Comparison of ENCODE assay signal across 12 cellular contexts in genomic region chr6:38436726-38437465, GRCh38.
DNase-seq lines count a peak whose midpoint lies in the region; ATAC-seq and TF ChIP-seq lines count a peak whose summit lies in the region.
"Had no signal": no experiment of that assay in that cellular context is flagged by ENCODE, and none has a peak within 500 bp of the region (broad histone marks: within the 10 kb centered on the region; RNA-seq: fewer than 3 reads in every experiment).

No MANE protein-coding gene starts in this region.

- H3K27ac Mint-ChIP-seq in activated T-cell treated with anti-CD3 and anti-CD28 coated beads, Interleukin-2, amount 50 U/mL, for 72 hours: no peak overlapping the region
- H3K27ac Mint-ChIP-seq: activated naive CD8-positive, alpha-beta T cell treated with anti-CD3 and anti-CD28 coated beads, Interleukin-2, amount 10 ng/mL, durations not matched to agents 7 days and 5 days; B cell had no signal

- no peaks in the 10 kb centered on the region for H3K27me3 Mint-ChIP-seq in activated T-cell treated with anti-CD3 and anti-CD28 coated beads, Interleukin-2, amount 50 U/mL, for 72 hours (ENCODE audit: low read depth)
- H3K27me3 Mint-ChIP-seq: activated naive CD8-positive, alpha-beta T cell treated with anti-CD3 and anti-CD28 coated beads, Interleukin-2, amount 10 ng/mL, durations not matched to agents 7 days and 5 days; B cell had no signal

- peaks cover 2% of the 10 kb centered on the region for H3K4me1 ChIP-seq in fibroblast of lung (ENCODE audit: control insufficient read depth, extremely low read depth, insufficient read depth, low read length)

- peaks cover 0 to 3% of the 10 kb centered on the region in 2 donors for H3K36me3 Mint-ChIP-seq in activated T-cell treated with anti-CD3 and anti-CD28 coated beads, Interleukin-2, amount 50 U/mL, for 72 hours (ENCODE audit: insufficient read depth in 2 of 2)

- no peak overlapping the region for H3K4me3 Mint-ChIP-seq in activated T-cell treated with anti-CD3 and anti-CD28 coated beads, Interleukin-2, amount 50 U/mL, for 72 hours
- H3K4me3 Mint-ChIP-seq: activated naive CD8-positive, alpha-beta T cell treated with anti-CD3 and anti-CD28 coated beads, Interleukin-2, amount 10 ng/mL, durations not matched to agents 7 days and 5 days; B cell had no signal

- H3K36me3 ChIP-seq in fibroblast of lung (ENCODE audit: control insufficient read depth, insufficient read depth, low read length): no peaks in the 10 kb centered on the region

- peaks cover 35% of the 10 kb centered on the region for H3K4me1 Mint-ChIP-seq in activated T-cell treated with anti-CD3 and anti-CD28 coated beads, Interleukin-2, amount 50 U/mL, for 72 hours (ENCODE audit: low read depth)

- H3K27ac ChIP-seq in RWPE1 (no peak overlapping the region), fibroblast of lung (ENCODE audit: insufficient read depth, low read length) (no peak overlapping the region)

- no peaks in the 10 kb centered on the region for H3K9me3 ChIP-seq in fibroblast of lung (ENCODE audit: control insufficient read depth, insufficient read depth, low read depth, low read length)

- H3K4me3 ChIP-seq in fibroblast of lung (replicated peaks in 1 of 4; ENCODE audit: control extremely low read depth in 1 of 4, insufficient read depth in 1 of 4, low read depth in 3 of 4, low read length in 4 of 4): no peak overlapping the region

- CTCF ChIA-PET in RWPE1 (lab: Yijun Ruan, JAX): interaction anchor here (0.6 kb wide), 1 partner anchor 402 kb away, joined by 3 read pairs; no protein-coding TSS in a partner anchor

- TF ChIP-seq CTCF in RWPE1 (conservative IDR thresholded peaks at IDR 0.05; ENCODE audit: low read depth) (no peak), fibroblast of lung (conservative IDR thresholded peaks at IDR 0.05 in 1 of 2, IDR thresholded peaks at IDR 0.05 in 1 of 2; ENCODE audit: low read depth in 1 of 2, low read length in 2 of 2) (no peak)

- H3K9ac ChIP-seq in fibroblast of lung (ENCODE audit: insufficient read depth, low read length): no peak overlapping the region

- DNase-seq in activated T-cell treated with anti-CD3 and anti-CD28 coated beads, Interleukin-2, amount 50 U/mL, for 72 hours: peak; percentile 1 to 5
- DNase-seq in activated T-cell treated with anti-CD3 and anti-CD28 coated beads, Interleukin-2, amount 50 U/mL, for 1 hour: no peak
- DNase-seq in RWPE1 (ENCODE audit: low spot score): peak; percentile 68
- peak; percentile 62 to 78 for DNase-seq in fibroblast of lung (ENCODE audit: low read depth in 2 of 2)
- peak; percentile 52 for DNase-seq in superior temporal gyrus (ENCODE audit: extremely low spot score)
- no peak for DNase-seq in NCI-H1048 (lab: John Stamatoyannopoulos, UW)
- no peak for DNase-seq in hippocampal formation (lab: John Stamatoyannopoulos, UW)
- no peak for DNase-seq in T-helper 9 cell
- DNase-seq: activated naive CD8-positive, alpha-beta T cell treated with anti-CD3 and anti-CD28 coated beads, Interleukin-2, amount 10 ng/mL, durations not matched to agents 7 days and 5 days; kidney; stimulated activated CD4-positive, alpha-beta T cell treated with anti-CD3 and anti-CD28 coated beads, Interleukin-15, amount 100 ng/mL, for 24 hours had no signal

- H4K20me1 ChIP-seq in fibroblast of lung (ENCODE audit: control insufficient read depth, extremely low read depth, insufficient read depth, low read length): no peaks in the 10 kb centered on the region

- ATAC-seq in activated T-cell treated with anti-CD3 and anti-CD28 coated beads, Interleukin-2, amount 50 U/mL, for 72 hours (replicated peaks in 1 of 2): peak; percentile 77 to 94

- H3K9me3 Mint-ChIP-seq in activated T-cell treated with anti-CD3 and anti-CD28 coated beads, Interleukin-2, amount 50 U/mL, for 72 hours: peaks cover 2 to 3% of the 10 kb centered on the region in 2 donors

- H3K4me2 ChIP-seq in fibroblast of lung (ENCODE audit: extremely low read depth, insufficient read depth, low read length): no peak overlapping the region

- no peak overlapping the region for H2AFZ ChIP-seq in fibroblast of lung (ENCODE audit: low read length)

- POLR2A ChIA-PET in RWPE1 (lab: Yijun Ruan, JAX; ENCODE audit: low non-redundant PET): no interaction called here

- H3K27me3 ChIP-seq in fibroblast of lung (ENCODE audit: control insufficient read depth, insufficient read depth, low read length): no peaks in the 10 kb centered on the region

- H3K79me2 ChIP-seq in fibroblast of lung (ENCODE audit: control insufficient read depth, insufficient read depth, low read length): no peaks in the 10 kb centered on the region

Comparison
In these comparisons a context has a peak if more than half of its experiments do, and no peak if none do; other contexts are left out.
1. DNase-seq: peak in activated T-cell treated with anti-CD3 and anti-CD28 coated beads, Interleukin-2, amount 50 U/mL, for 72 hours (2 of 2), RWPE1 (single experiment), fibroblast of lung (2 of 2) and superior temporal gyrus (single experiment); none in activated T-cell treated with anti-CD3 and anti-CD28 coated beads, Interleukin-2, amount 50 U/mL, for 1 hour (single experiment), NCI-H1048 (single experiment), hippocampal formation (0 of 2) and T-helper 9 cell (single experiment).